In genomic region chr14:68523326-68523610, GRCh38 we compare ENCODE assay signal across 16 cellular contexts.
DNase-seq lines count a peak whose midpoint lies in the region; ATAC-seq, FAIRE-seq and TF ChIP-seq lines count a peak whose summit lies in the region.
"Had no signal": no experiment of that assay in that cellular context is flagged by ENCODE, and none has a peak within 500 bp of the region (broad histone marks: within the 10 kb centered on the region; RNA-seq: fewer than 3 reads in every experiment).

No MANE protein-coding gene starts in this region.

- DNase-seq in A549 (ENCODE audit: low read depth in 1 of 2, low spot score in 1 of 2): no peak
- no peak for DNase-seq in ascending aorta (ENCODE audit: low spot score in 2 of 2)
- DNase-seq in mesendoderm: no peak
- no peak for DNase-seq in NCI-H526 treated with DMSO at 0.1 percent for 48 hours (lab: John Stamatoyannopoulos, UW)
- DNase-seq in amniotic stem cell (lab: John Stamatoyannopoulos, UW): no peak
- DNase-seq in small intestine: no peak
- no peak for DNase-seq in GM19238 (ENCODE audit: insufficient read length, low spot score)
- DNase-seq: activated T-cell treated with anti-CD3 and anti-CD28 coated beads, Interleukin-2, amount 50 U/mL, for 1 hour; amygdala; DND-41; effector memory CD8-positive, alpha-beta T cell; head of caudate nucleus; NCI-H2081; NK-92 treated with Interleukin-12 subunit alpha and Interleukin-12 subunit beta, amount 100 ng/mL, for 24 hours had no signal

- no peak for TF ChIP-seq POLR2A in A549 (IDR thresholded peaks at IDR 0.05; ENCODE audit: low read length)

- CTCF ChIA-PET in A549 (lab: Yijun Ruan, JAX): interaction anchor here (1.4 to 1.5 kb wide), 2 partner anchors 9 to 12 kb away, joined by 3 to 4 read pairs; no protein-coding TSS in a partner anchor

- POLR2A ChIA-PET in A549 (lab: Yijun Ruan, JAX): no interaction called here

- peak overlapping the region; percentile 67 to 79; a peak in 4 of 6 replicates for H3K27ac ChIP-seq in A549
- H3K27ac ChIP-seq in ascending aorta: peak overlapping the region; percentile 77 to 78
- H3K27ac ChIP-seq in mesendoderm (ENCODE audit: low read depth, low read length): peak overlapping the region; percentile 17
- H3K27ac ChIP-seq in small intestine (ENCODE audit: low read depth in 1 of 2, low read length in 1 of 2): peak overlapping the region in 1 of 2 donors; percentile 56

- H4K8ac ChIP-seq in mesendoderm (ENCODE audit: low read depth, low read length): no peak overlapping the region

- no peak overlapping the region for H2AK5ac ChIP-seq in mesendoderm (ENCODE audit: low read length)

- ATAC-seq in A549: no peak
- ATAC-seq: effector memory CD8-positive, alpha-beta T cell; GM23338 had no signal

- H3K9ac ChIP-seq in mesendoderm (ENCODE audit: low read length) (no peak overlapping the region), skeletal muscle satellite cell (ENCODE audit: low read depth, low read length) (peak overlapping the region; percentile 44)

- TF ChIP-seq CTCF in A549 (IDR thresholded peaks at IDR 0.05) (no peak), ascending aorta (IDR thresholded peaks at IDR 0.05) (no peak)

- H3K4me3 ChIP-seq in A549 (no peak overlapping the region), ascending aorta (no peak overlapping the region), mesendoderm (ENCODE audit: low read length) (no peak overlapping the region), skeletal muscle satellite cell (ENCODE audit: low read length) (no peak overlapping the region), small intestine (ENCODE audit: low read depth in 1 of 2, low read length in 2 of 2) (no peak overlapping the region)
- H3K4me3 ChIP-seq: GM23338 had no signal

- H3K4me2 ChIP-seq in A549: no peak overlapping the region
- H3K4me2 ChIP-seq in mesendoderm (ENCODE audit: low read length): no peak overlapping the region
- H3K4me2 ChIP-seq in skeletal muscle satellite cell (ENCODE audit: low read length): no peak overlapping the region
- H3K4me2 ChIP-seq: GM23338 had no signal

- WGBS in A549 (ENCODE audit: missing lambda C conversion rate): 87% methylated on average over 4 of the region's 4 CpGs
- no CpG with 5 or more reads among the region's 4 CpGs for WGBS in mesendoderm (ENCODE audit: extremely low coverage, insufficient coverage, low lambda C conversion rate)
- WGBS in small intestine, 3 donors: 86 to 95% (median 93%) methylated on average over 4 of the region's 4 CpGs

- no peak for TF ChIP-seq RAD21 in A549 (conservative IDR thresholded peaks at IDR 0.05 in 1 of 2, IDR thresholded peaks at IDR 0.05 in 1 of 2)

- no peak overlapping the region for H4K5ac ChIP-seq in mesendoderm (ENCODE audit: low read length)

- H3K18ac ChIP-seq in mesendoderm (ENCODE audit: low read length): no peak overlapping the region

- H2BK15ac ChIP-seq in mesendoderm (replicated peaks; ENCODE audit: low read depth): no peak overlapping the region

- H3K9me3 ChIP-seq in A549: peaks cover 7% of the 10 kb centered on the region
- no peaks in the 10 kb centered on the region for H3K9me3 ChIP-seq in ascending aorta
- H3K9me3 ChIP-seq in skeletal muscle satellite cell (replicated peaks; ENCODE audit: low read length): no peaks in the 10 kb centered on the region
- H3K9me3 ChIP-seq in small intestine (ENCODE audit: control insufficient read depth, low read depth): no peaks in the 10 kb centered on the region

- intact Hi-C loops in ascending aorta (cut with DNase I): loop anchor here (2.0 to 5.0 kb wide), 3 partner anchors 264 to 581 kb away; no protein-coding TSS in a partner anchor

- no peak overlapping the region for H2BK5ac ChIP-seq in mesendoderm (ENCODE audit: low read length)

- H3K4ac ChIP-seq in mesendoderm (ENCODE audit: low read depth, low read length): no peak overlapping the region

- H3K79me1 ChIP-seq in mesendoderm (ENCODE audit: low read length): no peaks in the 10 kb centered on the region

- no peak for TF ChIP-seq EP300 in A549 (IDR thresholded peaks at IDR 0.05)

- H3K23ac ChIP-seq in mesendoderm (ENCODE audit: low read length): no peak overlapping the region

- FAIRE-seq in A549 (lab: Jason Lieb, UNC): no peak
- FAIRE-seq in small intestine (lab: Jason Lieb, UNC): no peak

- H3K56ac ChIP-seq in mesendoderm (ENCODE audit: low read length): no peak overlapping the region

- no peaks in the 10 kb centered on the region for H3K79me2 ChIP-seq in mesendoderm (ENCODE audit: control insufficient read depth, insufficient read depth, low read length)

- peaks cover 42% of the 10 kb centered on the region for H3K4me1 ChIP-seq in A549
- peaks cover 25 to 64% of the 10 kb centered on the region in 2 donors for H3K4me1 ChIP-seq in ascending aorta
- H3K4me1 ChIP-seq in mesendoderm (ENCODE audit: control insufficient read depth, low read depth, low read length): peaks cover 1% of the 10 kb centered on the region
- peaks cover 87% of the 10 kb centered on the region for H3K4me1 ChIP-seq in skeletal muscle satellite cell (ENCODE audit: control insufficient read depth, insufficient read depth, low read length)
- peaks cover 2 to 13% of the 10 kb centered on the region in 2 donors for H3K4me1 ChIP-seq in small intestine (ENCODE audit: control insufficient read depth in 2 of 2, insufficient read depth in 1 of 2, low read depth in 1 of 2, low read length in 1 of 2)

- no peaks in the 10 kb centered on the region for H3K27me3 ChIP-seq in ascending aorta
- H3K27me3 ChIP-seq in mesendoderm (ENCODE audit: insufficient read depth, low read length, poor library complexity): no peaks in the 10 kb centered on the region
- H3K27me3 ChIP-seq in skeletal muscle satellite cell (ENCODE audit: control insufficient read depth, insufficient read depth, low read length): no peaks in the 10 kb centered on the region
- no peaks in the 10 kb centered on the region for H3K27me3 ChIP-seq in small intestine (ENCODE audit: control insufficient read depth in 2 of 2, insufficient read depth in 2 of 2, low read length in 2 of 2)

- H2BK120ac ChIP-seq in mesendoderm (ENCODE audit: low read depth, low read length): no peak overlapping the region

- H3K36me3 ChIP-seq in ascending aorta (no peaks in the 10 kb centered on the region), mesendoderm (ENCODE audit: control insufficient read depth, insufficient read depth, low read length) (no peaks in the 10 kb centered on the region), skeletal muscle satellite cell (ENCODE audit: insufficient read depth, low read length) (no peaks in the 10 kb centered on the region), small intestine (ENCODE audit: control insufficient read depth in 2 of 2, insufficient read depth in 2 of 2, low read length in 2 of 2) (no peaks in the 10 kb centered on the region)

TF ChIP-seq in A549, 52 proteins besides CTCF, POLR2A, EP300 and RAD21:
- TF ChIP-seq POLR2AphosphoS2 (conservative IDR thresholded peaks at IDR 0.05; ENCODE audit: low read length): no peak
- TF ChIP-seq FOXS1 (CRISPR knock-in tag; IDR thresholded peaks at IDR 0.05): no peak
- TF ChIP-seq NR3C1 (IDR thresholded peaks at IDR 0.05): no peak
- no peak for TF ChIP-seq TP53 (CRISPR knock-in tag; IDR thresholded peaks at IDR 0.05)
- TF ChIP-seq JUNB (IDR thresholded peaks at IDR 0.05): no peak
- no peak for TF ChIP-seq EHMT2 (IDR thresholded peaks at IDR 0.05; ENCODE audit: low read depth)
- no peak for TF ChIP-seq ATOH8 (CRISPR knock-in tag; IDR thresholded peaks at IDR 0.05; ENCODE audit: low read depth)
- no peak for TF ChIP-seq CHD4 (IDR thresholded peaks at IDR 0.05; ENCODE audit: borderline replicate concordance)
- no peak for TF ChIP-seq HDAC2 (IDR thresholded peaks at IDR 0.05)
- no peak for TF ChIP-seq NFE2L2 (conservative IDR thresholded peaks at IDR 0.05; ENCODE audit: low read length)
- TF ChIP-seq ZSCAN20 (CRISPR knock-in tag; IDR thresholded peaks at IDR 0.05): no peak
- TF ChIP-seq KDM5A (IDR thresholded peaks at IDR 0.05): no peak
